In genomic region chr22:17233348-17234043, GRCh38 we compare ENCODE assay signal across 1 cellular context.
TF ChIP-seq lines count a peak whose summit lies in the region.

No MANE protein-coding gene starts in this region.

TF ChIP-seq in GM23338, 12 proteins besides CTCF, POLR2A, EP300 and RAD21:
- TF ChIP-seq ZNF462 (CRISPR knock-in tag; IDR thresholded peaks at IDR 0.05), result no peak
- peak; percentile 53 for TF ChIP-seq POLR2AphosphoS5 (IDR thresholded peaks at IDR 0.05; ENCODE audit: low read depth)
